Comparison of ENCODE assay signal across 34 cellular contexts in genomic region chr16:27532088-27532810, GRCh38. TPM values are rescaled to one million over a fixed set of nuclear protein-coding genes. Genes with fewer than 3 reads are reported as not detected.
DNase-seq lines count a peak whose midpoint lies in the region; ATAC-seq, FAIRE-seq and TF ChIP-seq lines count a peak whose summit lies in the region.
"Had no signal": no experiment of that assay in that cellular context is flagged by ENCODE, and none has a peak within 500 bp of the region (broad histone marks: within the 10 kb centered on the region; RNA-seq: fewer than 3 reads in every experiment).

No MANE protein-coding gene starts in this region.

- H3K9me3 ChIP-seq in T-helper 17 cell (ENCODE audit: control insufficient read depth, low read length, poor library complexity, severe bottlenecking) (no peaks in the 10 kb centered on the region), spleen (no peaks in the 10 kb centered on the region), kidney (ENCODE audit: control insufficient read depth in 1 of 2, low read length in 2 of 2) (no peaks in the 10 kb centered on the region)
- H3K9me3 ChIP-seq: neutrophil, prostate gland, sigmoid colon, thoracic aorta, vagina had no signal

- H3K9ac ChIP-seq in kidney (ENCODE audit: low read length in 2 of 2) = no peak overlapping the region

- peaks cover 96% of the 10 kb centered on the region for H3K36me3 Mint-ChIP-seq in activated T-cell treated with anti-CD3 and anti-CD28 coated beads, Interleukin-2, amount 50 U/mL, for 24 hours (ENCODE audit: low read depth)
- H3K36me3 Mint-ChIP-seq in T-helper 17 cell (ENCODE audit: low read depth) = peaks cover 26% of the 10 kb centered on the region
- H3K36me3 Mint-ChIP-seq in mesothelial cell of epicardium = peaks cover 68% of the 10 kb centered on the region

- no peaks in the 10 kb centered on the region for H3K27me3 Mint-ChIP-seq in activated T-cell treated with anti-CD3 and anti-CD28 coated beads, Interleukin-2, amount 50 U/mL, for 24 hours
- no peaks in the 10 kb centered on the region for H3K27me3 Mint-ChIP-seq in T-helper 17 cell
- no peaks in the 10 kb centered on the region for H3K27me3 Mint-ChIP-seq in mesothelial cell of epicardium (ENCODE audit: low read depth)
- H3K27me3 Mint-ChIP-seq: activated CD4-positive, alpha-beta memory T cell treated with anti-CD3 and anti-CD28 coated beads, Interleukin-2, amount 10 ng/mL, durations not matched to agents 7 days and 5 days; B cell; stimulated activated naive CD8-positive, alpha-beta T cell treated with anti-CD3 and anti-CD28 coated beads, Interleukin-15, Interleukin-2, amounts not matched to agents 100 ng/mL and 50 ng/mL, for 24 hours had no signal

- TF ChIP-seq CTCF in mesothelial cell of epicardium (IDR thresholded peaks at IDR 0.05; ENCODE audit: unreplicated experiment) = no peak
- TF ChIP-seq CTCF in spleen (IDR thresholded peaks at IDR 0.05 in 8 of 11, conservative IDR thresholded peaks at IDR 0.05 in 3 of 11) = no peak
- no peak for TF ChIP-seq CTCF in kidney (IDR thresholded peaks at IDR 0.05; ENCODE audit: borderline replicate concordance, extremely low read depth, insufficient read depth)

- H3K27me3 ChIP-seq in spleen (replicated peaks in 1 of 7) = no peaks in the 10 kb centered on the region
- H3K27me3 ChIP-seq: brain microvascular endothelial cell, neutrophil, sigmoid colon, vagina had no signal

- no peak for DNase-seq in activated T-cell treated with anti-CD3 and anti-CD28 coated beads, Interleukin-2, amount 50 U/mL, for 24 hours
- DNase-seq in activated T-cell treated with anti-CD3 and anti-CD28 coated beads for 4 hours (no peak), T-helper 17 cell (no peak), mesothelial cell of epicardium (ENCODE audit: low spot score in 2 of 2, unreplicated experiment in 2 of 2) (no peak), spleen (peak; percentile 30), SKM-1 treated with dmso at 0.1 percent for 144 hours (lab: John Stamatoyannopoulos, UW; ENCODE audit: unreplicated experiment) (no peak), GM19240 (ENCODE audit: insufficient read length, low spot score) (no peak), kidney (no peak)
- DNase-seq: activated CD4-positive, alpha-beta memory T cell treated with anti-CD3 and anti-CD28 coated beads, Interleukin-2, amount 10 ng/mL, durations not matched to agents 7 days and 5 days; activated naive CD4-positive, alpha-beta T cell; amniotic stem cell; brain microvascular endothelial cell; DMS53; H7; head of caudate nucleus; IMR-90; kidney glomerular epithelial cell; mammary epithelial cell; NCI-H1092; NCI-H187 treated with DMSO at 0.1 percent for 48 hours; NCI-H2171 treated with DMSO at 0.1 percent for 48 hours; NCI-H526; NK-92 treated with Interleukin-12 subunit alpha and Interleukin-12 subunit beta, amount 100 ng/mL, for 24 hours; PC-3; Right ventricle myocardium superior; sigmoid colon; T-helper 9 cell had no signal

- no peak for ATAC-seq in T-helper 17 cell
- ATAC-seq: PC-3, WTC11 had no signal

- H3K36me3 ChIP-seq in spleen = peaks cover 7 to 100% (median 95%) of the 10 kb centered on the region in 6 donors
- H3K36me3 ChIP-seq in kidney (ENCODE audit: control insufficient read depth in 1 of 2, insufficient read depth in 2 of 2, low read length in 2 of 2) = peaks cover 44 to 58% of the 10 kb centered on the region in 2 donors

- H3K4me1 Mint-ChIP-seq in activated T-cell treated with anti-CD3 and anti-CD28 coated beads, Interleukin-2, amount 50 U/mL, for 24 hours (ENCODE audit: low read depth) = peaks cover 3% of the 10 kb centered on the region
- H3K4me1 Mint-ChIP-seq in T-helper 17 cell (peaks cover 12% of the 10 kb centered on the region), mesothelial cell of epicardium (peaks cover 4% of the 10 kb centered on the region)
- H3K4me1 Mint-ChIP-seq: B cell, WTC11 had no signal

- H3K27ac ChIP-seq in spleen (no peak overlapping the region), kidney (ENCODE audit: low read depth in 2 of 2, low read length in 2 of 2) (no peak overlapping the region)
- H3K27ac ChIP-seq: brain microvascular endothelial cell, neutrophil, sigmoid colon, thoracic aorta, vagina had no signal

- no peak for FAIRE-seq in kidney (lab: Jason Lieb, UNC)

- TF ChIP-seq POLR2A in spleen (IDR thresholded peaks at IDR 0.05) = no peak

- H3K4me3 Mint-ChIP-seq in activated T-cell treated with anti-CD3 and anti-CD28 coated beads, Interleukin-2, amount 50 U/mL, for 24 hours = no peak overlapping the region
- H3K4me3 Mint-ChIP-seq in T-helper 17 cell = peak overlapping the region; percentile 9
- no peak overlapping the region for H3K4me3 Mint-ChIP-seq in mesothelial cell of epicardium
- H3K4me3 Mint-ChIP-seq: activated CD4-positive, alpha-beta memory T cell treated with anti-CD3 and anti-CD28 coated beads, Interleukin-2, amount 10 ng/mL, durations not matched to agents 7 days and 5 days; B cell; stimulated activated naive CD8-positive, alpha-beta T cell treated with anti-CD3 and anti-CD28 coated beads, Interleukin-15, Interleukin-2, amounts not matched to agents 100 ng/mL and 50 ng/mL, for 24 hours; WTC11 had no signal

- H3K4me1 ChIP-seq in spleen (no peaks in the 10 kb centered on the region), kidney (ENCODE audit: control insufficient read depth in 1 of 2, insufficient read depth in 1 of 2, low read depth in 1 of 2, low read length in 2 of 2) (peaks cover 0 to 3% of the 10 kb centered on the region in 2 donors)
- H3K4me1 ChIP-seq: prostate gland, sigmoid colon, vagina had no signal

- intact Hi-C loops in spleen (cut with DNase I; ENCODE audit: low total_unique reads) (no loop called here), kidney (cut with DNase I) (no loop called here)

- WGBS in spleen, 5 donors = 43 to 60% (median 50%) methylated on average over 14 of the region's 14 CpGs

- H3K4me3 ChIP-seq in spleen = no peak overlapping the region
- H3K4me3 ChIP-seq in kidney (ENCODE audit: low read length in 2 of 2) = no peak overlapping the region
- H3K4me3 ChIP-seq: prostate gland, sigmoid colon, thoracic aorta, vagina had no signal

- H3K9me3 Mint-ChIP-seq in activated T-cell treated with anti-CD3 and anti-CD28 coated beads, Interleukin-2, amount 50 U/mL, for 24 hours = no peaks in the 10 kb centered on the region
- no peaks in the 10 kb centered on the region for H3K9me3 Mint-ChIP-seq in mesothelial cell of epicardium
- H3K9me3 Mint-ChIP-seq: activated CD4-positive, alpha-beta memory T cell treated with anti-CD3 and anti-CD28 coated beads, Interleukin-2, amount 10 ng/mL, durations not matched to agents 7 days and 5 days; stimulated activated naive CD8-positive, alpha-beta T cell treated with anti-CD3 and anti-CD28 coated beads, Interleukin-15, Interleukin-2, amounts not matched to agents 100 ng/mL and 50 ng/mL, for 24 hours; WTC11 had no signal

- H3K27ac Mint-ChIP-seq in activated T-cell treated with anti-CD3 and anti-CD28 coated beads, Interleukin-2, amount 50 U/mL, for 24 hours = peak overlapping the region; percentile 72
- H3K27ac Mint-ChIP-seq in T-helper 17 cell (peak overlapping the region; percentile 43), mesothelial cell of epicardium (peak overlapping the region; percentile 44)
- H3K27ac Mint-ChIP-seq: B cell; stimulated activated naive CD8-positive, alpha-beta T cell treated with anti-CD3 and anti-CD28 coated beads, Interleukin-15, Interleukin-2, amounts not matched to agents 100 ng/mL and 50 ng/mL, for 24 hours; WTC11 had no signal

RNA-seq across cellular contexts. Expression of gene GTF3C1, which starts 17.5 kb away (rescaled TPM):
- total RNA-seq in T-helper 17 cell = 10 to 100 TPM; 55.3 to 55.6 TPM
- total RNA-seq in mesothelial cell of epicardium = 120 to 131 TPM (median 123 TPM) in 3 replicates
- total RNA-seq in spleen = 10 to 100 TPM; 46.6 to 68.6 (median 59.6) TPM
- polyA plus RNA-seq in spleen = 10 to 100 TPM; 28.8 to 49.9 (median 48.9) TPM
- total RNA-seq in kidney = 59.0 TPM
- 81.7 TPM for polyA plus RNA-seq in kidney (ENCODE audit: insufficient read depth, low read depth, low replicate concordance)

RNA-seq across cellular contexts. Expression of gene KATNIP, which starts 17.7 kb away (rescaled TPM):
- 10 to 100 TPM; 28.6 to 29.7 TPM for total RNA-seq in T-helper 17 cell
- 33.7 to 38.8 TPM (median 36.5 TPM) in 3 replicates for total RNA-seq in mesothelial cell of epicardium
- total RNA-seq in spleen = 10 to 100 TPM; 24.8 to 40.7 (median 32.7) TPM
- polyA plus RNA-seq in spleen = 1 to 10 TPM; 3.8 to 6.5 (median 3.9) TPM
- total RNA-seq in kidney = 40.2 TPM
- 4.0 TPM for polyA plus RNA-seq in kidney (ENCODE audit: insufficient read depth, low read depth, low replicate concordance)
